2 cellular contexts compared by ENCODE assay signal in the genomic region with DNA sequence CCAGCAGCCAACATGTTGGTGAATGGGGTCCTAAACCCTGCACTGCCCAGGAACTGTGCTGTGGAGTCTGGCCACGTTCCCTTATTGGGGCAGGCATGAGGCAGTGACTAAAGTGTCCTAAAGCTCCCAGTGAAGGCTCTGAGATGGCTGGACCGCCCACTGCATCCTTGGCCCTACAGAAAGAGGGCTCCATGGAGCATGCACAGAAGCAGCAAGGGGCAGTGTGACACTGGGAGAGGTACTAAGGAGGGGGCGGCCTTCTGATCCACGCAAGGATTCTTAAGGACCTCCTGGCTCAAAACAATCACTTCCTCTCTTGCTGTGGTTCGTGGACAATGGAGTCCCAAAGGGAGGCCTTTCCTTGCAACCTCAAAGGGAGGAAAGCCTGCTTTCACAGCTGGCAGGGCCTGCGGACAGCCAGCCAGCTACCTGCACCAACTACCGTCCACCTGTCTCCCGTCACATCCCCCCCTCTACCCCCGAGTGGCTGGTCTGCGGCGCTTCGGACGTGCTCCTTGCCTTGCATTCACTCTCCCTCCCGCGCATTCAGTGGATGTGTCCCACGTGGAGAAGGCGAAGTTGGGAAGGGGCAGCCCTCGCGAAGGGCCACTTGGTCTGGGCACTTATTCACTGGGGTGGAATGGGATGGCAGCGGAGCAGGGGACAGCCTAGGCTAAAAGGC.
TF ChIP-seq lines count a peak whose summit lies in the region.

No MANE protein-coding gene starts in this region.

TF ChIP-seq in liver, 16 proteins besides CTCF, POLR2A, EP300 and RAD21:
- TF ChIP-seq, protein P1, sequence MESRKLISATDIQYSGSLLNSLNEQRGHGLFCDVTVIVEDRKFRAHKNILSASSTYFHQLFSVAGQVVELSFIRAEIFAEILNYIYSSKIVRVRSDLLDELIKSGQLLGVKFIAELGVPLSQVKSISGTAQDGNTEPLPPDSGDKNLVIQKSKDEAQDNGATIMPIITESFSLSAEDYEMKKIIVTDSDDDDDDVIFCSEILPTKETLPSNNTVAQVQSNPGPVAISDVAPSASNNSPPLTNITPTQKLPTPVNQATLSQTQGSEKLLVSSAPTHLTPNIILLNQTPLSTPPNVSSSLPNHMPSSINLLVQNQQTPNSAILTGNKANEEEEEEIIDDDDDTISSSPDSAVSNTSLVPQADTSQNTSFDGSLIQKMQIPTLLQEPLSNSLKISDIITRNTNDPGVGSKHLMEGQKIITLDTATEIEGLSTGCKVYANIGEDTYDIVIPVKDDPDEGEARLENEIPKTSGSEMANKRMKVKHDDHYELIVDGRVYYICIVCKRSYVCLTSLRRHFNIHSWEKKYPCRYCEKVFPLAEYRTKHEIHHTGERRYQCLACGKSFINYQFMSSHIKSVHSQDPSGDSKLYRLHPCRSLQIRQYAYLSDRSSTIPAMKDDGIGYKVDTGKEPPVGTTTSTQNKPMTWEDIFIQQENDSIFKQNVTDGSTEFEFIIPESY (IDR thresholded peaks at IDR 0.05): no peak
- no peak for TF ChIP-seq NR2F2 (IDR thresholded peaks at IDR 0.05)
- TF ChIP-seq EGR1 (IDR thresholded peaks at IDR 0.05; ENCODE audit: low read depth in 2 of 2): no peak
- TF ChIP-seq, protein P2, sequence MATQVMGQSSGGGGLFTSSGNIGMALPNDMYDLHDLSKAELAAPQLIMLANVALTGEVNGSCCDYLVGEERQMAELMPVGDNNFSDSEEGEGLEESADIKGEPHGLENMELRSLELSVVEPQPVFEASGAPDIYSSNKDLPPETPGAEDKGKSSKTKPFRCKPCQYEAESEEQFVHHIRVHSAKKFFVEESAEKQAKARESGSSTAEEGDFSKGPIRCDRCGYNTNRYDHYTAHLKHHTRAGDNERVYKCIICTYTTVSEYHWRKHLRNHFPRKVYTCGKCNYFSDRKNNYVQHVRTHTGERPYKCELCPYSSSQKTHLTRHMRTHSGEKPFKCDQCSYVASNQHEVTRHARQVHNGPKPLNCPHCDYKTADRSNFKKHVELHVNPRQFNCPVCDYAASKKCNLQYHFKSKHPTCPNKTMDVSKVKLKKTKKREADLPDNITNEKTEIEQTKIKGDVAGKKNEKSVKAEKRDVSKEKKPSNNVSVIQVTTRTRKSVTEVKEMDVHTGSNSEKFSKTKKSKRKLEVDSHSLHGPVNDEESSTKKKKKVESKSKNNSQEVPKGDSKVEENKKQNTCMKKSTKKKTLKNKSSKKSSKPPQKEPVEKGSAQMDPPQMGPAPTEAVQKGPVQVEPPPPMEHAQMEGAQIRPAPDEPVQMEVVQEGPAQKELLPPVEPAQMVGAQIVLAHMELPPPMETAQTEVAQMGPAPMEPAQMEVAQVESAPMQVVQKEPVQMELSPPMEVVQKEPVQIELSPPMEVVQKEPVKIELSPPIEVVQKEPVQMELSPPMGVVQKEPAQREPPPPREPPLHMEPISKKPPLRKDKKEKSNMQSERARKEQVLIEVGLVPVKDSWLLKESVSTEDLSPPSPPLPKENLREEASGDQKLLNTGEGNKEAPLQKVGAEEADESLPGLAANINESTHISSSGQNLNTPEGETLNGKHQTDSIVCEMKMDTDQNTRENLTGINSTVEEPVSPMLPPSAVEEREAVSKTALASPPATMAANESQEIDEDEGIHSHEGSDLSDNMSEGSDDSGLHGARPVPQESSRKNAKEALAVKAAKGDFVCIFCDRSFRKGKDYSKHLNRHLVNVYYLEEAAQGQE (IDR thresholded peaks at IDR 0.05): no peak
- TF ChIP-seq FOXA1 (IDR thresholded peaks at IDR 0.05): no peak
- TF ChIP-seq HNF4G (IDR thresholded peaks at IDR 0.05): no peak
- TF ChIP-seq JUND (IDR thresholded peaks at IDR 0.05): no peak
- no peak for TF ChIP-seq GABPA (IDR thresholded peaks at IDR 0.05 in 1 of 2, conservative IDR thresholded peaks at IDR 0.05 in 1 of 2)
- no peak for TF ChIP-seq SP1 (IDR thresholded peaks at IDR 0.05)
- no peak for TF ChIP-seq YY1 (IDR thresholded peaks at IDR 0.05)
- TF ChIP-seq, protein P3, sequence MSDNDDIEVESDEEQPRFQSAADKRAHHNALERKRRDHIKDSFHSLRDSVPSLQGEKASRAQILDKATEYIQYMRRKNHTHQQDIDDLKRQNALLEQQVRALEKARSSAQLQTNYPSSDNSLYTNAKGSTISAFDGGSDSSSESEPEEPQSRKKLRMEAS (IDR thresholded peaks at IDR 0.05): no peak
- TF ChIP-seq, protein P4, sequence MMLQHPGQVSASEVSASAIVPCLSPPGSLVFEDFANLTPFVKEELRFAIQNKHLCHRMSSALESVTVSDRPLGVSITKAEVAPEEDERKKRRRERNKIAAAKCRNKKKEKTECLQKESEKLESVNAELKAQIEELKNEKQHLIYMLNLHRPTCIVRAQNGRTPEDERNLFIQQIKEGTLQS (IDR thresholded peaks at IDR 0.05): no peak
- TF ChIP-seq RXRA (IDR thresholded peaks at IDR 0.05): no peak
- no peak for TF ChIP-seq FOXA2 (IDR thresholded peaks at IDR 0.05)
- TF ChIP-seq HNF4A (conservative IDR thresholded peaks at IDR 0.05): no peak
- no peak for TF ChIP-seq TAF1 (conservative IDR thresholded peaks at IDR 0.05)
TF ChIP-seq in liver: peak in this region for 0.

TF ChIP-seq in HepG2, 621 proteins besides CTCF, POLR2A, EP300 and RAD21:
- TF ChIP-seq POLR2G (IDR thresholded peaks at IDR 0.05; ENCODE audit: low read depth, low read length): no peak
- TF ChIP-seq ZBTB8A (CRISPR knock-in tag; IDR thresholded peaks at IDR 0.05; ENCODE audit: borderline replicate concordance, low read depth): no peak
